1 cellular context compared by ENCODE assay signal in genomic region chr4:86960557-86960959, GRCh38.
TF ChIP-seq lines count a peak whose summit lies in the region.

No MANE protein-coding gene starts in this region.

TF ChIP-seq in IMR-90, 13 proteins besides CTCF, POLR2A, EP300 and RAD21:
- TF ChIP-seq MAFK (IDR thresholded peaks at IDR 0.05; ENCODE audit: low read depth, low read length) (no peak), NFE2L2 (IDR thresholded peaks at IDR 0.05; ENCODE audit: low read depth, low read length) (no peak), CEBPB (IDR thresholded peaks at IDR 0.05; ENCODE audit: low read depth, low read length) (no peak)
